Comparison of ENCODE assay signal across 8 cellular contexts in the genomic region with DNA sequence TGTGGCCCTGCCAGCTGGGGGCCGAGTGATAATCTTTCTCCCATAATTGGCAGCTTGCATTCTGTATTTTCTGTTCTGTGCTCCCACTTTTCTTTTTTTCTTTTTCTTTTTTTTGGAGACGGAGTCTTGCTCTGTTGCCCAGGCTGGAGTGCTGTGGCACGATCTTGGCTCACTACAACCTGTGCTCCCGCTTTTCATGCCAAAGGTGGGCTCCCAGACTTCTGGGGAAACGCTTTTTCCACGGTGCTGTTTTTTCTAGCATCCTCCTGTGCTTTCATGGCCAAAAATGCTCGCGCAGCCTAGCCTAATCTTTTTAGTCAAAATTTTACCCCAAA. TPM values are rescaled to one million over a fixed set of nuclear protein-coding genes. Genes with fewer than 3 reads are reported as not detected.
DNase-seq lines count a peak whose midpoint lies in the region; ATAC-seq and TF ChIP-seq lines count a peak whose summit lies in the region.

No MANE protein-coding gene starts in this region.

- CTCF ChIA-PET in activated CD4-positive, alpha-beta memory T cell treated with anti-CD3 and anti-CD28 coated beads, Interleukin-2, amount 10 ng/mL, durations not matched to agents 7 days and 5 days (lab: Charles Lee), result no interaction called here

- H3K36me3 ChIP-seq in H7 (replicated peaks; ENCODE audit: control insufficient read depth, insufficient read depth, low read length) (no peaks in the 10 kb centered on the region), hepatocyte (replicated peaks; ENCODE audit: insufficient read depth, low read depth) (no peaks in the 10 kb centered on the region), skeletal muscle tissue (ENCODE audit: control insufficient read depth in 3 of 3, insufficient read depth in 3 of 3, low read length in 3 of 3) (peaks cover 0 to under 1% (median 0%) of the 10 kb centered on the region in 3 donors)

- peaks cover 26% of the 10 kb centered on the region for H3K36me3 Mint-ChIP-seq in activated CD4-positive, alpha-beta memory T cell treated with anti-CD3 and anti-CD28 coated beads, Interleukin-2, amount 10 ng/mL, durations not matched to agents 7 days and 5 days (ENCODE audit: low read depth)

- H3K9me3 ChIP-seq in hepatocyte (ENCODE audit: low read depth), result no peaks in the 10 kb centered on the region
- H3K9me3 ChIP-seq in skeletal muscle tissue (ENCODE audit: control insufficient read depth in 3 of 3, low read length in 3 of 3), result no peaks in the 10 kb centered on the region

- peak overlapping the region; percentile 74 to 94 (median 90) for H3K9ac ChIP-seq in skeletal muscle tissue (ENCODE audit: low read depth in 1 of 3, low read length in 3 of 3)

- peaks cover 3% of the 10 kb centered on the region for H3K9me3 Mint-ChIP-seq in activated CD4-positive, alpha-beta memory T cell treated with anti-CD3 and anti-CD28 coated beads, Interleukin-2, amount 10 ng/mL, durations not matched to agents 7 days and 5 days

- H3K4me3 ChIP-seq in H7 (ENCODE audit: insufficient read depth, low read depth, low read length) (peak overlapping the region; percentile 100), hepatocyte (peak overlapping the region; percentile 33), skeletal muscle tissue (ENCODE audit: low read length in 3 of 3) (peak overlapping the region; percentile 75 to 89 (median 83))

- peaks cover 30% of the 10 kb centered on the region for H3K4me1 Mint-ChIP-seq in activated CD4-positive, alpha-beta memory T cell treated with anti-CD3 and anti-CD28 coated beads, Interleukin-2, amount 10 ng/mL, durations not matched to agents 7 days and 5 days

- H3K27me3 Mint-ChIP-seq in activated CD4-positive, alpha-beta memory T cell treated with anti-CD3 and anti-CD28 coated beads, Interleukin-2, amount 10 ng/mL, durations not matched to agents 7 days and 5 days, result no peaks in the 10 kb centered on the region

- no peak for DNase-seq in H7
- no peak for DNase-seq in activated CD4-positive, alpha-beta memory T cell treated with anti-CD3 and anti-CD28 coated beads, Interleukin-2, amount 10 ng/mL, durations not matched to agents 7 days and 5 days
- no peak for DNase-seq in hepatocyte (ENCODE audit: low spot score)
- DNase-seq in HK-2 (ENCODE audit: unreplicated experiment), result no peak
- no peak for DNase-seq in NOMO-1 treated with DMSO at 0.1 percent for 48 hours (lab: John Stamatoyannopoulos, UW; ENCODE audit: unreplicated experiment)
- DNase-seq in DMS153 (lab: John Stamatoyannopoulos, UW), result no peak

- peaks cover 27% of the 10 kb centered on the region for H4K20me1 ChIP-seq in hepatocyte (ENCODE audit: insufficient read depth, poor library complexity, severe bottlenecking)

- no peak for TF ChIP-seq CTCF in hepatocyte (IDR thresholded peaks at IDR 0.05; ENCODE audit: poor library complexity)

- H2AFZ ChIP-seq in hepatocyte, result peak overlapping the region; percentile 82

- H3K27ac Mint-ChIP-seq in activated CD4-positive, alpha-beta memory T cell treated with anti-CD3 and anti-CD28 coated beads, Interleukin-2, amount 10 ng/mL, durations not matched to agents 7 days and 5 days, result peak overlapping the region; percentile 94

- peak overlapping the region; percentile 84 for H3K4me2 ChIP-seq in hepatocyte

- peaks cover 34% of the 10 kb centered on the region for H3K79me2 ChIP-seq in hepatocyte

- H3K4me1 ChIP-seq in hepatocyte (ENCODE audit: insufficient read depth) (peaks cover 8% of the 10 kb centered on the region), skeletal muscle tissue (ENCODE audit: control insufficient read depth in 3 of 3, insufficient read depth in 3 of 3, low read length in 3 of 3) (peaks cover 8 to 11% (median 8%) of the 10 kb centered on the region in 3 donors)

- H3K4me3 Mint-ChIP-seq in activated CD4-positive, alpha-beta memory T cell treated with anti-CD3 and anti-CD28 coated beads, Interleukin-2, amount 10 ng/mL, durations not matched to agents 7 days and 5 days, result peak overlapping the region; percentile 96

- H3K9me2 ChIP-seq in hepatocyte (replicated peaks; ENCODE audit: insufficient read depth), result no peaks in the 10 kb centered on the region

- WGBS in hepatocyte (ENCODE audit: low lambda C conversion rate, missing lambda C conversion rate), result 21% methylated on average over 8 of the region's 8 CpGs

- H3K27me3 ChIP-seq in H7 (ENCODE audit: control insufficient read depth, insufficient read depth, low read length) (no peaks in the 10 kb centered on the region), hepatocyte (no peaks in the 10 kb centered on the region), skeletal muscle tissue (ENCODE audit: control insufficient read depth in 3 of 3, insufficient read depth in 3 of 3, low read length in 3 of 3) (no peaks in the 10 kb centered on the region)

- H3K27ac ChIP-seq in hepatocyte, result no peak overlapping the region
- H3K27ac ChIP-seq in skeletal muscle tissue (ENCODE audit: low read depth, low read length), result peak overlapping the region; percentile 86

- no peak for ATAC-seq in HG03039 (IDR thresholded peaks at IDR 0.05; ENCODE audit: unreplicated experiment)

- POLR2A ChIA-PET in activated CD4-positive, alpha-beta memory T cell treated with anti-CD3 and anti-CD28 coated beads, Interleukin-2, amount 10 ng/mL, durations not matched to agents 7 days and 5 days (lab: Charles Lee), result interaction anchor here (0.8 to 2.4 kb wide), 6 partner anchors 14 to 278 kb away, joined by 3 to 11 read pairs (median 5); partner anchors contain the start of gene ZNF670

RNA-seq across cellular contexts. Expression of gene AHCTF1, which starts 0.6 kb away (rescaled TPM):
- 43.4 and 62.9 TPM in 2 replicates for total RNA-seq in H7 (2014; rRNA removed; shearing (Covaris generic))
- total RNA-seq in activated CD4-positive, alpha-beta memory T cell treated with anti-CD3 and anti-CD28 coated beads, Interleukin-2, amount 10 ng/mL, durations not matched to agents 7 days and 5 days, result 10 to 100 TPM; 26.9 to 27.8 TPM
- total RNA-seq in hepatocyte (36.3 and 36.4 TPM in 2 replicates), skeletal muscle tissue (19.3 TPM)
- polyA plus RNA-seq in hepatocyte, result 9.7 and 10.8 TPM in 2 replicates

Comparison
In these comparisons a context has a peak if more than half of its experiments do, and no peak if none do; other contexts are left out.
1. H3K4me3 ChIP-seq: peak in every context shown above with its lines; median percentile 100 in H7; 83 in skeletal muscle tissue; 33 in hepatocyte.